ENCODE assay signal across 1 cellular context in genomic region chr4:38663021-38663800, GRCh38.
A peak's percentile ranks its signal among the peaks of the same experiment; 100 is the strongest.
TF ChIP-seq lines count a peak whose summit lies in the region.

No MANE protein-coding gene starts in this region.

TF ChIP-seq in H1, 55 proteins besides CTCF, POLR2A, EP300 and RAD21 (continued from another document):
- TF ChIP-seq SUZ12 (IDR thresholded peaks at IDR 0.05; ENCODE audit: low read length) (0 out of 2 replicates have a peak, but pooled peaks have one; percentile 3), ZNF274 (IDR thresholded peaks at IDR 0.05; ENCODE audit: borderline replicate concordance, extremely low read depth, low read length) (no peak), BRCA1 (IDR thresholded peaks at IDR 0.05; ENCODE audit: low read depth, low read length) (no peak), KDM1A (IDR thresholded peaks at IDR 0.05; ENCODE audit: borderline replicate concordance, low read length) (no peak), JUND (IDR thresholded peaks at IDR 0.05; ENCODE audit: low read length) (no peak), SAP30 (IDR thresholded peaks at IDR 0.05; ENCODE audit: insufficient read depth, insufficient replicate concordance, low read length) (no peak), MAX (IDR thresholded peaks at IDR 0.05) (no peak)
